In genomic region chr14:65333926-65334687, GRCh38 we compare ENCODE assay signal across 10 cellular contexts.
DNase-seq lines count a peak whose midpoint lies in the region; ATAC-seq, FAIRE-seq and TF ChIP-seq lines count a peak whose summit lies in the region.
"Had no signal": no experiment of that assay in that cellular context is flagged by ENCODE, and none has a peak within 500 bp of the region (broad histone marks: within the 10 kb centered on the region; RNA-seq: fewer than 3 reads in every experiment).

No MANE protein-coding gene starts in this region.

- H3K36me3 Mint-ChIP-seq in activated T-helper 17 cell treated with anti-CD3 and anti-CD28 coated beads, Interleukin-2, amount 50 U/mL, for 72 hours (ENCODE audit: low read depth) = no peaks in the 10 kb centered on the region

- POLR2A ChIA-PET in AG04450 (lab: Yijun Ruan, JAX) = interaction anchor here (0.7 to 1.8 kb wide), 2 partner anchors 28 to 78 kb away, joined by 3 to 10 read pairs; partner anchors contain the start of gene FUT8

- peaks cover 47% of the 10 kb centered on the region for H3K4me1 ChIP-seq in mucosa of stomach (ENCODE audit: control insufficient read depth, insufficient read depth, low read length)
- peaks cover 3 to 62% (median 39%) of the 10 kb centered on the region in 6 donors for H3K4me1 ChIP-seq in spleen

- no peak overlapping the region for H3K27ac Mint-ChIP-seq in activated T-helper 17 cell treated with anti-CD3 and anti-CD28 coated beads, Interleukin-2, amount 50 U/mL, for 72 hours

- H3K27ac ChIP-seq in AG04450 (ENCODE audit: low read depth, low read length) = peak overlapping the region; percentile 73
- H3K27ac ChIP-seq in spleen = peak overlapping the region in 3 of 8 donors; percentile 27 to 55 (median 29)

- H3K9me3 ChIP-seq in AG04450 (ENCODE audit: control insufficient read depth, insufficient read depth, low read length) = no peaks in the 10 kb centered on the region
- no peaks in the 10 kb centered on the region for H3K9me3 ChIP-seq in mucosa of stomach (ENCODE audit: control insufficient read depth, low read length)
- no peaks in the 10 kb centered on the region for H3K9me3 ChIP-seq in spleen

- H3K4me1 Mint-ChIP-seq in activated T-helper 17 cell treated with anti-CD3 and anti-CD28 coated beads, Interleukin-2, amount 50 U/mL, for 72 hours = peaks cover 22% of the 10 kb centered on the region

- ATAC-seq in activated T-helper 17 cell treated with anti-CD3 and anti-CD28 coated beads, Interleukin-2, amount 50 U/mL, for 72 hours (replicated peaks) = no peak

- no peak overlapping the region for H3K4me3 Mint-ChIP-seq in activated T-helper 17 cell treated with anti-CD3 and anti-CD28 coated beads, Interleukin-2, amount 50 U/mL, for 72 hours

- 47 to 70% (median 59%) methylated on average over 8 of the region's 8 CpGs for WGBS in spleen, 5 donors

- H3K27me3 ChIP-seq in AG04450 (ENCODE audit: control insufficient read depth, insufficient read depth, low read length) = no peaks in the 10 kb centered on the region
- H3K27me3 ChIP-seq in mucosa of stomach (ENCODE audit: control insufficient read depth, insufficient read depth, low read length) = no peaks in the 10 kb centered on the region
- H3K27me3 ChIP-seq in spleen (replicated peaks in 1 of 7) = no peaks in the 10 kb centered on the region

- CTCF ChIA-PET in AG04450 (lab: Charles Lee) = no interaction called here

- no peak for TF ChIP-seq POLR2A in spleen (IDR thresholded peaks at IDR 0.05)

- no peak for TF ChIP-seq CTCF in AG04450 (IDR thresholded peaks at IDR 0.05; ENCODE audit: low read depth, low read length)
- TF ChIP-seq CTCF in choroid plexus epithelial cell (conservative IDR thresholded peaks at IDR 0.05; ENCODE audit: low read depth, low read length) = no peak
- TF ChIP-seq CTCF in spleen (IDR thresholded peaks at IDR 0.05 in 8 of 11, conservative IDR thresholded peaks at IDR 0.05 in 3 of 11) = no peak

- intact Hi-C loops in spleen (cut with DNase I; ENCODE audit: low total_unique reads) = no loop called here

- H3K4me3 ChIP-seq in AG04450 (ENCODE audit: low read depth, low read length) (no peak overlapping the region), choroid plexus epithelial cell (ENCODE audit: low read depth, low read length) (no peak overlapping the region), mucosa of stomach (ENCODE audit: low read length) (no peak overlapping the region), spleen (no peak overlapping the region)

- FAIRE-seq in HTR-8/SVneo (lab: Jason Lieb, UNC) = peak; percentile 67
- FAIRE-seq: islet of Langerhans had no signal

- H3K9me3 Mint-ChIP-seq in activated T-helper 17 cell treated with anti-CD3 and anti-CD28 coated beads, Interleukin-2, amount 50 U/mL, for 72 hours = no peaks in the 10 kb centered on the region

- no peaks in the 10 kb centered on the region for H3K36me3 ChIP-seq in mucosa of stomach (ENCODE audit: control insufficient read depth, insufficient read depth, low read length)
- no peaks in the 10 kb centered on the region for H3K36me3 ChIP-seq in spleen

- peak; percentile 77 for DNase-seq in AG04450 (ENCODE audit: low read depth, low spot score)
- no peak for DNase-seq in HTR-8/SVneo (ENCODE audit: insufficient read length, low spot score)
- DNase-seq in choroid plexus epithelial cell (ENCODE audit: low read depth) = peak; percentile 81
- DNase-seq in spleen = no peak
- no peak for DNase-seq in NCI-H446 treated with DMSO at 0.1 percent for 48 hours (lab: John Stamatoyannopoulos, UW)
- no peak for DNase-seq in NCI-H1048 (lab: John Stamatoyannopoulos, UW)
- DNase-seq: SHP77 had no signal

- H3K27me3 Mint-ChIP-seq in activated T-helper 17 cell treated with anti-CD3 and anti-CD28 coated beads, Interleukin-2, amount 50 U/mL, for 72 hours = no peaks in the 10 kb centered on the region

- peak overlapping the region; percentile 49 for H3K9ac ChIP-seq in mucosa of stomach (ENCODE audit: low read length)

Comparison
In these comparisons a context has a peak if more than half of its experiments do, and no peak if none do; other contexts are left out.
1. DNase-seq: peak in AG04450 (single experiment) and choroid plexus epithelial cell (single experiment); none in HTR-8/SVneo (single experiment), spleen (single experiment), NCI-H446 treated with DMSO at 0.1 percent for 48 hours (single experiment) and NCI-H1048 (single experiment).